Comparison of ENCODE assay signal across 1 cellular context in the genomic region with DNA sequence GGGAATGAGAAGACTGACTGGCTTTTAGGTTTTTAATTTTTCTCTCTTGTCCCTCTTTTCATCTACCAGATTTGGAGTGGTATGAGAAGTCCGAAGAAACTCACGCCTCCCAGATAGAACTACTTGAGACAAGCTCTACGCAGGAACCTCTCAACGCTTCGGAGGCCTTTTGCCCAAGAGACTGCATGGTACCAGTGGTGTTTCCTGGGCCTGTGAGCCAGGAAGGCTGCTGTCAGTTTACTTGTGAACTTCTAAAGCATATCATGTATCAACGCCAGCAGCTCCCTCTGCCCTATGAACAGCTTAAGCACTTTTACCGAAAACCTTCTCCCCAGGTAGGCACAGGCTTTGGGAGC.
TF ChIP-seq lines count a peak whose summit lies in the region.

No MANE protein-coding gene starts in this region.

TF ChIP-seq in WTC11, 78 proteins besides CTCF, POLR2A, EP300 and RAD21 (continued from another document):
- TF ChIP-seq AFF4 (CRISPR knock-in tag; IDR thresholded peaks at IDR 0.05; ENCODE audit: borderline replicate concordance) (no peak), ZNF423 (CRISPR knock-in tag; IDR thresholded peaks at IDR 0.05) (no peak), USF2 (CRISPR knock-in tag; IDR thresholded peaks at IDR 0.05) (no peak)
